ENCODE assay signal across 26 cellular contexts in the genomic region with DNA sequence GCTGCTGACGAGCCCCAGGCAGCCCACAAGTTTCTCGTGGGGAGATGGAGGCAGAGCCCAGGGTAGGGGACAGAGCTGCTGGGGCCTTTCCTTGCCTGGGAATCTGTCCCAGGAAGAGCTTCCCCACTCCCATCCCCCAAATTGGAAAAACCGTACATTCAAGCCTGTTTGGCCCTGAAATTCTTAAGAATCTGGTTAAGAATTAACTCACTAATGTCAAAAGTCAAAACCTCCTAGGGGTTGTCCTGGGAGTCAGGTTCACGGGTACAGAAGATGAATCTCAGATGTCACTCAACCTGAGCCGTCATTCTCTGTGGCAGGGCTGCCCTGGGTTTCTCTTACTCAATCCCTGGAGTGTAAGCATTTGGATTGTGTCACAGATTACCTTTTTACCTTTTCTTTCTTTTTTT. TPM values are rescaled to one million over a fixed set of nuclear protein-coding genes. Genes with fewer than 3 reads are reported as not detected.
"Had no signal": no experiment of that assay in that cellular context is flagged by ENCODE, and none has a peak within 500 bp of the region (broad histone marks: within the 10 kb centered on the region; RNA-seq: fewer than 3 reads in every experiment).

No MANE protein-coding gene starts in this region.

- H3K9me3 ChIP-seq: left lung, mucosa of descending colon, prostate gland, transverse colon, uterus had no signal

- H3K36me3 Mint-ChIP-seq: activated naive CD4-positive, alpha-beta T cell treated with anti-CD3 and anti-CD28 coated beads, Interleukin-2, amount 10 ng/mL, durations not matched to agents 7 days and 5 days; activated naive CD8-positive, alpha-beta T cell treated with anti-CD3 and anti-CD28 coated beads, Interleukin-2, amount 10 ng/mL, durations not matched to agents 7 days and 5 days; immature natural killer cell; natural killer cell treated with Interleukin-12 subunit alpha and Interleukin-12 subunit beta and Interleukin-15 and Interleukin-18, amount 100 ng/mL, for 72 hours had no signal

- H3K4me3 ChIP-seq: coronary artery, left lung, lung, mucosa of descending colon, prostate gland, transverse colon, uterus had no signal

- H3K27ac Mint-ChIP-seq: activated CD4-positive, alpha-beta T cell treated with anti-CD3 and anti-CD28 coated beads for 36 hours; activated naive CD4-positive, alpha-beta T cell treated with anti-CD3 and anti-CD28 coated beads, Interleukin-2, amount 10 ng/mL, durations not matched to agents 7 days and 5 days; activated naive CD8-positive, alpha-beta T cell treated with anti-CD3 and anti-CD28 coated beads, Interleukin-2, amount 10 ng/mL, durations not matched to agents 7 days and 5 days; activated T-cell treated with anti-CD3 and anti-CD28 coated beads, Interleukin-2, amount 50 U/mL, for 24 hours; immature natural killer cell; natural killer cell treated with Interleukin-12 subunit alpha and Interleukin-12 subunit beta and Interleukin-15 and Interleukin-18, amount 100 ng/mL, for 72 hours had no signal

- FAIRE-seq: astrocyte had no signal

- H3K27me3 ChIP-seq: brain microvascular endothelial cell, left lung, transverse colon, uterus had no signal

- H3K4me1 ChIP-seq: left lung, prostate gland, uterus had no signal

- DNase-seq: activated CD4-positive, alpha-beta T cell treated with anti-CD3 and anti-CD28 coated beads for 36 hours; activated CD4-positive, CD25-positive, alpha-beta regulatory T cell; activated CD8-positive, alpha-beta memory T cell treated with anti-CD3 and anti-CD28 coated beads for 24 hours; activated gamma-delta T cell; activated naive CD4-positive, alpha-beta T cell treated with anti-CD3 and anti-CD28 coated beads, Interleukin-2, amount 10 ng/mL, durations not matched to agents 7 days and 5 days; activated naive CD8-positive, alpha-beta T cell treated with anti-CD3 and anti-CD28 coated beads, Interleukin-2, amount 10 ng/mL, durations not matched to agents 7 days and 5 days; activated T-cell treated with anti-CD3 and anti-CD28 coated beads, Interleukin-2, amount 50 U/mL, for 24 hours; amniotic stem cell; brain microvascular endothelial cell; effector memory CD8-positive, alpha-beta T cell; foreskin fibroblast; hypothalamus; immature natural killer cell; kidney glomerular epithelial cell; left lung; mucosa of descending colon; stimulated activated naive CD4-positive, alpha-beta T cell; transverse colon; uterus had no signal

- H3K27ac ChIP-seq: brain microvascular endothelial cell, coronary artery, left lung, prostate gland, transverse colon, uterus had no signal

- ATAC-seq: activated CD4-positive, alpha-beta T cell treated with anti-CD3 and anti-CD28 coated beads for 36 hours; effector memory CD8-positive, alpha-beta T cell; left lung; mucosa of descending colon; natural killer cell treated with Interleukin-12 subunit alpha and Interleukin-12 subunit beta and Interleukin-15 and Interleukin-18, amount 100 ng/mL, for 72 hours had no signal

- H3K4me3 Mint-ChIP-seq: activated CD4-positive, alpha-beta T cell treated with anti-CD3 and anti-CD28 coated beads for 36 hours; activated naive CD4-positive, alpha-beta T cell treated with anti-CD3 and anti-CD28 coated beads, Interleukin-2, amount 10 ng/mL, durations not matched to agents 7 days and 5 days; activated naive CD8-positive, alpha-beta T cell treated with anti-CD3 and anti-CD28 coated beads, Interleukin-2, amount 10 ng/mL, durations not matched to agents 7 days and 5 days; activated T-cell treated with anti-CD3 and anti-CD28 coated beads, Interleukin-2, amount 50 U/mL, for 24 hours; effector memory CD8-positive, alpha-beta T cell; immature natural killer cell; natural killer cell treated with Interleukin-12 subunit alpha and Interleukin-12 subunit beta and Interleukin-15 and Interleukin-18, amount 100 ng/mL, for 72 hours had no signal

- H3K9me3 Mint-ChIP-seq: activated naive CD4-positive, alpha-beta T cell treated with anti-CD3 and anti-CD28 coated beads, Interleukin-2, amount 10 ng/mL, durations not matched to agents 7 days and 5 days; activated naive CD8-positive, alpha-beta T cell treated with anti-CD3 and anti-CD28 coated beads, Interleukin-2, amount 10 ng/mL, durations not matched to agents 7 days and 5 days; activated T-cell treated with anti-CD3 and anti-CD28 coated beads, Interleukin-2, amount 50 U/mL, for 24 hours; effector memory CD8-positive, alpha-beta T cell; natural killer cell treated with Interleukin-12 subunit alpha and Interleukin-12 subunit beta and Interleukin-15 and Interleukin-18, amount 100 ng/mL, for 72 hours had no signal

- H3K36me3 ChIP-seq: brain microvascular endothelial cell, prostate gland, transverse colon, uterus had no signal

- H3K4me1 Mint-ChIP-seq: activated CD4-positive, alpha-beta T cell treated with anti-CD3 and anti-CD28 coated beads for 36 hours had no signal

RNA-seq across cellular contexts. Expression of a gene that starts 8.4 kb away (rescaled TPM):
- total RNA-seq: myocyte had no signal

RNA-seq across cellular contexts. Expression of a gene that starts 49.5 kb away (rescaled TPM):
- total RNA-seq: activated CD4-positive, alpha-beta T cell treated with anti-CD3 and anti-CD28 coated beads for 36 hours; activated naive CD8-positive, alpha-beta T cell treated with anti-CD3 and anti-CD28 coated beads, Interleukin-2, amount 10 ng/mL, durations not matched to agents 7 days and 5 days; natural killer cell treated with Interleukin-12 subunit alpha and Interleukin-12 subunit beta and Interleukin-15 and Interleukin-18, amount 100 ng/mL, for 72 hours; T-helper 1 cell treated with Interleukin-12 subunit alpha and Interleukin-12 subunit beta and Interleukin-4 antibody, amounts not matched to agents 30 ng/mL and 1 ng/mL, for 36 hours had no signal
